In genomic region chr1:88891318-88892145, GRCh38 we compare ENCODE assay signal across 8 cellular contexts. TPM values are rescaled to one million over a fixed set of nuclear protein-coding genes. Genes with fewer than 3 reads are reported as not detected.
DNase-seq lines count a peak whose midpoint lies in the region; ATAC-seq lines count a peak whose summit lies in the region.

TSS of gene GTF2B (minus strand) at chr1:88891567. CDS start at chr1:88891499, 68 bp downstream.

- H3K27ac ChIP-seq in CD8-positive, alpha-beta memory T cell (ENCODE audit: low read depth, low read length), result peak within 1 kb of the TSS; percentile 93

- peaks cover 36% of the 10 kb centered on the region for H3K4me1 ChIP-seq in CD8-positive, alpha-beta memory T cell (ENCODE audit: insufficient read depth, low read length)

- peaks cover 45 to 55% (median 50%) of the 10 kb centered on the region in 3 donors for H3K4me1 Mint-ChIP-seq in CD8-positive, alpha-beta memory T cell
- peaks cover 30 to 33% of the 10 kb centered on the region in 2 donors for H3K4me1 Mint-ChIP-seq in effector memory CD8-positive, alpha-beta T cell (ENCODE audit: low read depth in 2 of 2)

- H3K27ac Mint-ChIP-seq in CD8-positive, alpha-beta memory T cell, result peak within 1 kb of the TSS; percentile 89 to 99 (median 98)
- H3K27ac Mint-ChIP-seq in effector memory CD8-positive, alpha-beta T cell, result peak within 1 kb of the TSS; percentile 97 to 99

- peak within 1 kb of the TSS; percentile 81 for H3K4me3 ChIP-seq in CD8-positive, alpha-beta memory T cell (ENCODE audit: low read length)

- H3K36me3 Mint-ChIP-seq in CD8-positive, alpha-beta memory T cell, result peaks cover 0 to 26% (median 0%) of the 10 kb centered on the region in 3 donors
- H3K36me3 Mint-ChIP-seq in effector memory CD8-positive, alpha-beta T cell (ENCODE audit: insufficient read depth), result peaks cover 37% of the 10 kb centered on the region

- no peaks in the 10 kb centered on the region for H3K9me3 ChIP-seq in CD8-positive, alpha-beta memory T cell (ENCODE audit: low read length)

- peaks cover 0 to 4% of the 10 kb centered on the region in 2 donors for H3K27me3 Mint-ChIP-seq in CD8-positive, alpha-beta memory T cell
- H3K27me3 Mint-ChIP-seq in effector memory CD8-positive, alpha-beta T cell, result no peaks in the 10 kb centered on the region

- peak; percentile 88 to 97 (median 94) for DNase-seq in CD8-positive, alpha-beta memory T cell
- DNase-seq in HS-5 (ENCODE audit: low read depth) (peak; percentile 86), NOMO-1 (lab: John Stamatoyannopoulos, UW; ENCODE audit: unreplicated experiment in 2 of 2) (peak; percentile 95 to 96), medulla oblongata (ENCODE audit: extremely low spot score) (peak; percentile 96)
- peak; percentile 93 to 97 (median 93) for DNase-seq in effector memory CD8-positive, alpha-beta T cell
- peak; percentile 89 for DNase-seq in stimulated activated CD8-positive, alpha-beta memory T cell treated with anti-CD3 and anti-CD28 coated beads, Interleukin-12 subunit alpha, Interleukin-12 subunit beta, amount 100 ng/mL, for 1 hour (ENCODE audit: low read depth)

- H3K4me3 Mint-ChIP-seq in CD8-positive, alpha-beta memory T cell, result peak within 1 kb of the TSS; percentile 94 to 99 (median 98)
- H3K4me3 Mint-ChIP-seq in effector memory CD8-positive, alpha-beta T cell, result peak within 1 kb of the TSS; percentile 92 to 93

- H3K36me3 ChIP-seq in CD8-positive, alpha-beta memory T cell (ENCODE audit: insufficient read depth, low read length), result no peaks in the 10 kb centered on the region

- ATAC-seq in GM19468 (IDR thresholded peaks at IDR 0.05; ENCODE audit: extremely low read depth, unreplicated experiment), result peak; percentile 71
- ATAC-seq in effector memory CD8-positive, alpha-beta T cell (replicated peaks), result peak; percentile 89

- CTCF ChIA-PET in CD8-positive, alpha-beta memory T cell (lab: Charles Lee), result interaction anchor here (1.5 kb wide), 1 partner anchor 15 kb away, joined by 4 read pairs; no protein-coding TSS in a partner anchor
- CTCF ChIA-PET in activated CD8-positive, alpha-beta memory T cell treated with anti-CD3 and anti-CD28 coated beads for 36 hours (lab: Charles Lee), result interaction anchor here (0.6 to 3.1 kb wide), 4 partner anchors 9 to 489 kb away, joined by 3 to 10 read pairs (median 4); no protein-coding TSS in a partner anchor

- H3K27me3 ChIP-seq in CD8-positive, alpha-beta memory T cell (ENCODE audit: insufficient read depth, low read length, poor library complexity, severe bottlenecking), result no peaks in the 10 kb centered on the region

- H3K9me3 Mint-ChIP-seq in CD8-positive, alpha-beta memory T cell, result no peaks in the 10 kb centered on the region
- H3K9me3 Mint-ChIP-seq in effector memory CD8-positive, alpha-beta T cell, result no peaks in the 10 kb centered on the region

- POLR2A ChIA-PET in CD8-positive, alpha-beta memory T cell (lab: Charles Lee), result interaction anchor here (0.6 to 2.0 kb wide), 4 partner anchors 9 to 207 kb away, joined by 3 to 16 read pairs (median 3); partner anchors contain the start of gene PKN2
- POLR2A ChIA-PET in activated CD8-positive, alpha-beta memory T cell treated with anti-CD3 and anti-CD28 coated beads for 36 hours (lab: Charles Lee), result interaction anchor here (1.0 to 1.5 kb wide), 5 partner anchors 14 to 208 kb away, joined by 3 to 6 read pairs (median 3); partner anchors contain the start of gene PKN2

RNA-seq across cellular contexts. Expression of gene GTF2B, which starts in this region (rescaled TPM):
- total RNA-seq in CD8-positive, alpha-beta memory T cell, result 10 to 100 TPM; 39.9 to 40.7 TPM
- 49.9 TPM for polyA plus RNA-seq in CD8-positive, alpha-beta memory T cell
- total RNA-seq in activated CD8-positive, alpha-beta memory T cell treated with anti-CD3 and anti-CD28 coated beads for 36 hours, result 10 to 100 TPM; 37.8 to 39.9 TPM

Comparison
In these comparisons a context has a peak if more than half of its experiments do, and no peak if none do; other contexts are left out.
1. Peak in every context shown above with its lines: DNase-seq, ATAC-seq, H3K4me3 ChIP-seq and H3K27ac ChIP-seq.